10 cellular contexts compared by ENCODE assay signal in genomic region chr11:3044004-3044403, GRCh38. TPM values are rescaled to one million over a fixed set of nuclear protein-coding genes. Genes with fewer than 3 reads are reported as not detected.
DNase-seq lines count a peak whose midpoint lies in the region; ATAC-seq and TF ChIP-seq lines count a peak whose summit lies in the region.
"Had no signal": no experiment of that assay in that cellular context is flagged by ENCODE, and none has a peak within 500 bp of the region (broad histone marks: within the 10 kb centered on the region; RNA-seq: fewer than 3 reads in every experiment).

No MANE protein-coding gene starts in this region.

- no peak overlapping the region for H3K14ac ChIP-seq in mesenchymal stem cell (ENCODE audit: low read length in 2 of 2)

- no peak overlapping the region for H3K18ac ChIP-seq in mesenchymal stem cell (ENCODE audit: low read depth in 1 of 2, low read length in 2 of 2)

- H2AFZ ChIP-seq in mesenchymal stem cell (ENCODE audit: low read depth, low read length), result no peak overlapping the region

- POLR2A ChIA-PET in CD4-positive, alpha-beta T cell (lab: Charles Lee), result no interaction called here

- H2AK5ac ChIP-seq in mesenchymal stem cell (ENCODE audit: low read length, severe bottlenecking), result peak overlapping the region; percentile 16

- no peaks in the 10 kb centered on the region for H3K27me3 ChIP-seq in mesenchymal stem cell (ENCODE audit: control insufficient read depth in 1 of 2, insufficient read depth in 1 of 2, low read length in 2 of 2)
- no peaks in the 10 kb centered on the region for H3K27me3 ChIP-seq in CD4-positive, alpha-beta T cell (ENCODE audit: control insufficient read depth, insufficient read depth, low read length)

- no peak overlapping the region for H3K23ac ChIP-seq in mesenchymal stem cell (ENCODE audit: low read length in 2 of 2)

- H3K4me3 ChIP-seq in mesenchymal stem cell (ENCODE audit: insufficient read depth in 1 of 2, low read depth in 1 of 2, low read length in 2 of 2), result no peak overlapping the region

- no peak overlapping the region for H4K8ac ChIP-seq in mesenchymal stem cell (ENCODE audit: low read length)

- no peak overlapping the region for H2BK12ac ChIP-seq in mesenchymal stem cell (ENCODE audit: low read length in 2 of 2)

- WGBS in mesenchymal stem cell, result 80% methylated on average over 6 of the region's 6 CpGs

- no peak overlapping the region for H2BK120ac ChIP-seq in mesenchymal stem cell (ENCODE audit: low read depth, low read length)

- H3K27ac Mint-ChIP-seq in chondrocyte (ENCODE audit: unreplicated experiment), result peak overlapping the region; percentile 74
- no peak overlapping the region for H3K27ac Mint-ChIP-seq in CD4-positive, alpha-beta T cell

- H3K79me1 ChIP-seq in mesenchymal stem cell (replicated peaks; ENCODE audit: low read length, poor library complexity, severe bottlenecking), result peaks cover 31% of the 10 kb centered on the region

- H3K9me3 ChIP-seq in mesenchymal stem cell (ENCODE audit: control insufficient read depth, low read length), result no peaks in the 10 kb centered on the region
- H3K9me3 ChIP-seq in CD4-positive, alpha-beta T cell (ENCODE audit: control insufficient read depth, low read length), result no peaks in the 10 kb centered on the region

- H3K36me3 ChIP-seq in mesenchymal stem cell (ENCODE audit: control insufficient read depth in 1 of 2, insufficient read depth in 2 of 2, low read depth in 1 of 2, low read length in 2 of 2), result peaks cover 58 to 59% of the 10 kb centered on the region in 2 experiments

- DNase-seq in LHCN-M2 (ENCODE audit: low read depth) (peak; percentile 34), chondrocyte (ENCODE audit: low spot score) (peak; percentile 37), mesenchymal stem cell (peak; percentile 63), substantia nigra (lab: John Stamatoyannopoulos, UW) (no peak), NCI-H2196 treated with DMSO at 0.1 percent for 48 hours (lab: John Stamatoyannopoulos, UW; ENCODE audit: unreplicated experiment) (no peak)
- DNase-seq in CD4-positive, alpha-beta T cell, result no peak

- no peak for TF ChIP-seq CTCF in chondrocyte (IDR thresholded peaks at IDR 0.05)
- TF ChIP-seq CTCF in CD4-positive, alpha-beta T cell (IDR thresholded peaks at IDR 0.05), result no peak

- CTCF ChIA-PET in CD4-positive, alpha-beta T cell (lab: Charles Lee), result no interaction called here

- no peaks in the 10 kb centered on the region for H3K27me3 Mint-ChIP-seq in chondrocyte (ENCODE audit: low read depth)
- H3K27me3 Mint-ChIP-seq in CD4-positive, alpha-beta T cell, result no peaks in the 10 kb centered on the region
- H3K27me3 Mint-ChIP-seq: progenitor cell of endocrine pancreas had no signal

- no peak overlapping the region for H3K4ac ChIP-seq in mesenchymal stem cell (ENCODE audit: low read depth in 1 of 2, low read length in 2 of 2)

- no peaks in the 10 kb centered on the region for H3K9me3 Mint-ChIP-seq in chondrocyte (ENCODE audit: low read depth)
- H3K9me3 Mint-ChIP-seq in CD4-positive, alpha-beta T cell, result no peaks in the 10 kb centered on the region
- H3K9me3 Mint-ChIP-seq: activated naive CD4-positive, alpha-beta T cell treated with anti-CD3 and anti-CD28 coated beads, Interleukin-2, amount 50 U/mL, for 72 hours had no signal

- ATAC-seq in CD4-positive, alpha-beta T cell (ENCODE audit: poor library complexity), result no peak
- no peak for ATAC-seq in HG03280 (IDR thresholded peaks at IDR 0.05; ENCODE audit: unreplicated experiment)
- ATAC-seq: activated naive CD4-positive, alpha-beta T cell treated with anti-CD3 and anti-CD28 coated beads, Interleukin-2, amount 50 U/mL, for 72 hours; Panc1 had no signal

- peaks cover 53% of the 10 kb centered on the region for H3K4me1 ChIP-seq in mesenchymal stem cell (ENCODE audit: control insufficient read depth, insufficient read depth, low read depth, low read length)

- H3K36me3 Mint-ChIP-seq in chondrocyte (ENCODE audit: low read depth), result peaks cover 18% of the 10 kb centered on the region
- peaks cover 50% of the 10 kb centered on the region for H3K36me3 Mint-ChIP-seq in CD4-positive, alpha-beta T cell (ENCODE audit: low read depth)
- H3K36me3 Mint-ChIP-seq: activated naive CD4-positive, alpha-beta T cell treated with anti-CD3 and anti-CD28 coated beads, Interleukin-2, amount 50 U/mL, for 72 hours had no signal

- intact Hi-C loops in CD4-positive, alpha-beta T cell (cut with DNase I, micrococcal nuclease), result no loop called here

- H4K91ac ChIP-seq in mesenchymal stem cell (ENCODE audit: low read length), result no peak overlapping the region

- peak overlapping the region; percentile 65 for H3K9ac ChIP-seq in mesenchymal stem cell (ENCODE audit: low read length)

- H3K27ac ChIP-seq in mesenchymal stem cell (ENCODE audit: low read length, poor library complexity, severe bottlenecking), result no peak overlapping the region
- peak overlapping the region; percentile 66 for H3K27ac ChIP-seq in substantia nigra (ENCODE audit: low read depth, low read length, poor library complexity, severe bottlenecking)
- no peak overlapping the region for H3K27ac ChIP-seq in CD4-positive, alpha-beta T cell (ENCODE audit: low read depth, low read length)

- H2BK5ac ChIP-seq in mesenchymal stem cell (ENCODE audit: low read depth, low read length, poor library complexity, severe bottlenecking), result no peak overlapping the region

- H3K4me1 Mint-ChIP-seq in chondrocyte (ENCODE audit: low read depth), result peaks cover 33% of the 10 kb centered on the region
- H3K4me1 Mint-ChIP-seq in CD4-positive, alpha-beta T cell (ENCODE audit: low read depth), result no peaks in the 10 kb centered on the region

- H2BK15ac ChIP-seq in mesenchymal stem cell (ENCODE audit: low read depth, poor library complexity, severe bottlenecking), result no peak overlapping the region

- no peak overlapping the region for H3K4me2 ChIP-seq in mesenchymal stem cell (ENCODE audit: low read length, poor library complexity, severe bottlenecking)

- no peak overlapping the region for H3K4me3 Mint-ChIP-seq in chondrocyte (ENCODE audit: unreplicated experiment)
- no peak overlapping the region for H3K4me3 Mint-ChIP-seq in CD4-positive, alpha-beta T cell

RNA-seq across cellular contexts. Expression of gene CARS1, which starts 13.2 kb away (rescaled TPM):
- total RNA-seq in LHCN-M2 (2014; rRNA removed), result 41.3 and 53.3 TPM in 2 replicates
- polyA plus RNA-seq in LHCN-M2 (2012), result 47.9 TPM
- total RNA-seq in chondrocyte, result 49.3 to 106 TPM (median 101 TPM) in 3 replicates
- polyA plus RNA-seq in mesenchymal stem cell (2013, experiment 1 of 2), result 70.6 TPM
- 69.9 TPM for polyA plus RNA-seq in mesenchymal stem cell (2013, experiment 2 of 2)
- 10 to 100 TPM; 24.1 to 25.2 TPM for total RNA-seq in CD4-positive, alpha-beta T cell

RNA-seq across cellular contexts. Expression of gene NAP1L4, which starts 51.9 kb away (rescaled TPM):
- 120 and 140 TPM in 2 replicates for total RNA-seq in LHCN-M2 (2014; rRNA removed)
- 97.4 TPM for polyA plus RNA-seq in LHCN-M2 (2012)
- 83.5 to 135 TPM (median 89.5 TPM) in 3 replicates for total RNA-seq in chondrocyte
- 67.4 TPM for polyA plus RNA-seq in mesenchymal stem cell (2013, experiment 1 of 2)
- polyA plus RNA-seq in mesenchymal stem cell (2013, experiment 2 of 2), result 68.8 TPM
- total RNA-seq in CD4-positive, alpha-beta T cell, result 100 to 1,000 TPM; 262 to 285 TPM

Comparison
In these comparisons a context has a peak if more than half of its experiments do, and no peak if none do; other contexts are left out.
1. DNase-seq: peak in LHCN-M2 (single experiment), chondrocyte (single experiment) and mesenchymal stem cell (single experiment); none in substantia nigra (0 of 49), CD4-positive, alpha-beta T cell (0 of 10) and NCI-H2196 treated with DMSO at 0.1 percent for 48 hours (single experiment).